Comparison of ENCODE assay signal across 1 cellular context in the genomic region with DNA sequence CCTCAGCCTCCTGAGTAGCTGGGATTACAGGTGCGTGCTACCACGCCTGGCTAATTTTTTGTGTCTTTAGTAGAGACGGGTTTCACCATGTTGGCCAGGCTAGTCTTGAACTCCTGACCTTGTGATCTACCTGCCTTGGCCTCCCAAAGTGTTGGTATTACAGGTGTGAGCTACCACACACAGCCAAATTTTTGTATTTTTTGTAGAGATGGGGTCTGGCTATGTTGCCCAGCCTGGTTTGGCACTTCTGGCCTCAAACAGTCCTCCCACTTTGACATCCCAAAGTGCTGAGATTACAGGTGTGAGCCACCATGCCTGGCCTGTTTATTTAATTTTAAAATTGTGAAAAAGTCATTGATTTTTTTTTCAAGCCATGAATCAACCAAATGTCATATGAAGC. TPM values are rescaled to one million over a fixed set of nuclear protein-coding genes. Genes with fewer than 3 reads are reported as not detected.
"Had no signal": no experiment of that assay in that cellular context is flagged by ENCODE, and none has a peak within 500 bp of the region (broad histone marks: within the 10 kb centered on the region; RNA-seq: fewer than 3 reads in every experiment).

No MANE protein-coding gene starts in this region.

RNA-seq across cellular contexts. Expression of a gene that starts 57.3 kb away (rescaled TPM):
- total RNA-seq: H4 had no signal
